15 cellular contexts compared by ENCODE assay signal in the genomic region with DNA sequence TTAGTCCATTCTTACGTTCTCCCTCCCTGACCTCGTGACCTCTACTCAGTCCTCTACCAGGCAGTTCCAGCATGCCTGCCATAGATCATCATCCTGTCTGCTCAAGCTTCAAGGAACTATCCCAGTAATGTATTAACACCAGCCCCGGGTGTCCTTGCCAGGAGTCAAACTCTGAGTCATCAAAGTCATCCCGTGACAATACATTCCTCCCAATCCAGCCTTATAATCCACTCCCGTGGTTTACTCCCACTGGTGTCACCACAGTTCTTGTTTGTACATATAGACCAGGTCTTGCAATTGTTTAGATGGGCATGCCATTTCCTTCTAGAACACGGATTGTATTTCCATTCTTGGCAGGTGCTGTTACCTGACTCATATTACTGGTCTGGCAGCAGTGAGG.
A peak's percentile ranks its signal among the peaks of the same experiment; 100 is the strongest.
DNase-seq lines count a peak whose midpoint lies in the region; ATAC-seq and TF ChIP-seq lines count a peak whose summit lies in the region.
"Had no signal": no experiment of that assay in that cellular context is flagged by ENCODE, and none has a peak within 500 bp of the region (broad histone marks: within the 10 kb centered on the region; RNA-seq: fewer than 3 reads in every experiment).

No MANE protein-coding gene starts in this region.

- no peak for TF ChIP-seq CTCF in tibial artery (IDR thresholded peaks at IDR 0.05)

- no peak overlapping the region for H3K4me3 ChIP-seq in tibial artery
- H3K4me3 ChIP-seq: smooth muscle cell had no signal

- no peak for DNase-seq in left ventricle myocardium superior
- DNase-seq in Right ventricle myocardium inferior (ENCODE audit: missing footprints) = no peak
- peak; percentile 85 for DNase-seq in amniotic epithelial cell (ENCODE audit: low read depth)
- peak; percentile 32 for DNase-seq in iPS-NIHi7 (ENCODE audit: extremely low spot score)
- DNase-seq in tibial artery = no peak
- no peak for DNase-seq in NCI-H748 treated with DMSO at 0.1 percent for 48 hours (lab: John Stamatoyannopoulos, UW)
- DNase-seq: activated B cell treated with CpG ODN at 0.5 μM for 24 hours; activated T-cell treated with anti-CD3 and anti-CD28 coated beads, Interleukin-2, amount 50 U/mL, for 24 hours; DMS79 treated with DMSO at 0.1 percent for 48 hours; MV-4-11; naive thymus-derived CD4-positive, alpha-beta T cell; NCI-H524 had no signal

- peak; percentile 29 for ATAC-seq in left ventricle myocardium superior
- no peak for ATAC-seq in Right ventricle myocardium inferior
- ATAC-seq in GM18498 (IDR thresholded peaks at IDR 0.05; ENCODE audit: unreplicated experiment) = no peak
- no peak for ATAC-seq in GM19455 (IDR thresholded peaks at IDR 0.05; ENCODE audit: unreplicated experiment)
- ATAC-seq: naive thymus-derived CD4-positive, alpha-beta T cell had no signal

- intact Hi-C loops in left ventricle myocardium superior (cut with micrococcal nuclease) = loop anchor here (5.0 kb wide), 1 partner anchor 255 kb away; no protein-coding TSS in a partner anchor
- intact Hi-C loops in Right ventricle myocardium inferior (cut with DNase I) = no loop called here
- intact Hi-C loops in tibial artery (cut with DNase I; ENCODE audit: low total_unique reads) = no loop called here

- H3K9me3 ChIP-seq in tibial artery = no peaks in the 10 kb centered on the region

- no peak overlapping the region for H3K27ac ChIP-seq in tibial artery

- no peaks in the 10 kb centered on the region for H3K27me3 ChIP-seq in tibial artery

- H3K4me1 ChIP-seq in tibial artery = no peaks in the 10 kb centered on the region

- H3K36me3 ChIP-seq in tibial artery = no peaks in the 10 kb centered on the region

Comparison
In these comparisons a context has a peak if more than half of its experiments do, and no peak if none do; other contexts are left out.
1. DNase-seq: peak in amniotic epithelial cell (single experiment) and iPS-NIHi7 (single experiment); none in left ventricle myocardium superior (single experiment), Right ventricle myocardium inferior (single experiment), tibial artery (0 of 2) and NCI-H748 treated with DMSO at 0.1 percent for 48 hours (single experiment).